In genomic region chr1:204523605-204524215, GRCh38 we compare ENCODE assay signal across 11 cellular contexts.
DNase-seq lines count a peak whose midpoint lies in the region; ATAC-seq and TF ChIP-seq lines count a peak whose summit lies in the region.
"Had no signal": no experiment of that assay in that cellular context is flagged by ENCODE, and none has a peak within 500 bp of the region (broad histone marks: within the 10 kb centered on the region; RNA-seq: fewer than 3 reads in every experiment).

No MANE protein-coding gene starts in this region.

- DNase-seq in activated naive CD4-positive, alpha-beta T cell treated with anti-CD3 and anti-CD28 coated beads, Interleukin-2, amount 10 ng/mL, durations not matched to agents 7 days and 5 days, result no peak
- no peak for DNase-seq in activated naive CD4-positive, alpha-beta T cell (lab: John Stamatoyannopoulos, UW)
- DNase-seq in RKO (ENCODE audit: low spot score) (peak; percentile 83), epithelial cell of esophagus (ENCODE audit: low read depth) (peak; percentile 79), HAP-1 (ENCODE audit: low spot score in 2 of 2) (no peak), NCI-H2171 treated with DMSO at 0.1 percent for 48 hours (lab: John Stamatoyannopoulos, UW) (no peak)
- no peak for DNase-seq in stimulated activated naive B cell treated with anti-CD40 and anti-IgM and Interleukin-4, amounts not matched to agents 10 μg/mL and 1 μg/mL and 100 μg/mL, for 72 hours
- DNase-seq: effector memory CD8-positive, alpha-beta T cell; NCI-H2227 treated with DMSO at 0.1 percent for 48 hours had no signal

- H3K4me3 Mint-ChIP-seq in activated naive CD4-positive, alpha-beta T cell treated with anti-CD3 and anti-CD28 coated beads, Interleukin-2, amount 10 ng/mL, durations not matched to agents 7 days and 5 days, result no peak overlapping the region
- peak overlapping the region; percentile 58 to 60 for H3K4me3 Mint-ChIP-seq in stimulated activated naive B cell treated with anti-CD40 and anti-IgM and Interleukin-4, amounts not matched to agents 10 μg/mL and 1 μg/mL and 100 μg/mL, for 72 hours

- H3K27me3 Mint-ChIP-seq in activated naive CD4-positive, alpha-beta T cell treated with anti-CD3 and anti-CD28 coated beads, Interleukin-2, amount 10 ng/mL, durations not matched to agents 7 days and 5 days, result no peaks in the 10 kb centered on the region
- H3K27me3 Mint-ChIP-seq in stimulated activated naive B cell treated with anti-CD40 and anti-IgM and Interleukin-4, amounts not matched to agents 10 μg/mL and 1 μg/mL and 100 μg/mL, for 72 hours, result no peaks in the 10 kb centered on the region
- H3K27me3 Mint-ChIP-seq: effector memory CD8-positive, alpha-beta T cell had no signal

- in situ Hi-C loops in HAP-1 (cut with MboI; ENCODE audit: low sequenced_read_pairs), result loop anchor here (25.0 kb wide), 2 partner anchors 361 to 661 kb away; partner anchors contain the start of genes ETNK2, REN and SNRPE

- H3K4me3 ChIP-seq in epithelial cell of esophagus (ENCODE audit: low read length), result no peak overlapping the region
- H3K4me3 ChIP-seq in HAP-1, result no peak overlapping the region

- H3K27ac Mint-ChIP-seq in activated naive CD4-positive, alpha-beta T cell treated with anti-CD3 and anti-CD28 coated beads, Interleukin-2, amount 10 ng/mL, durations not matched to agents 7 days and 5 days, result peak overlapping the region; percentile 57
- H3K27ac Mint-ChIP-seq in stimulated activated naive B cell treated with anti-CD40 and anti-IgM and Interleukin-4, amounts not matched to agents 10 μg/mL and 1 μg/mL and 100 μg/mL, for 72 hours, result peak overlapping the region; percentile 84

- ATAC-seq in stimulated activated naive B cell treated with anti-CD40 and anti-IgM and Interleukin-4, amounts not matched to agents 10 μg/mL and 1 μg/mL and 100 μg/mL, for 72 hours (replicated peaks), result peak; percentile 15 to 21
- ATAC-seq in GM19324 (IDR thresholded peaks at IDR 0.05; ENCODE audit: low FRiP score, unreplicated experiment), result no peak
- ATAC-seq: effector memory CD8-positive, alpha-beta T cell had no signal

- H3K27me3 ChIP-seq in HAP-1 (ENCODE audit: low read depth), result no peaks in the 10 kb centered on the region

- H3K9me3 ChIP-seq in HAP-1, result peaks cover 4% of the 10 kb centered on the region; the same call in 1 of the 2 replicates

- H3K36me3 ChIP-seq in HAP-1 (replicated peaks), result peaks cover 48% of the 10 kb centered on the region

- peaks cover 59% of the 10 kb centered on the region for H3K4me1 Mint-ChIP-seq in activated naive CD4-positive, alpha-beta T cell treated with anti-CD3 and anti-CD28 coated beads, Interleukin-2, amount 10 ng/mL, durations not matched to agents 7 days and 5 days
- peaks cover 33 to 57% of the 10 kb centered on the region in 2 donors for H3K4me1 Mint-ChIP-seq in stimulated activated naive B cell treated with anti-CD40 and anti-IgM and Interleukin-4, amounts not matched to agents 10 μg/mL and 1 μg/mL and 100 μg/mL, for 72 hours

- H3K4me1 ChIP-seq in HAP-1, result peaks cover 10% of the 10 kb centered on the region
- H3K4me1 ChIP-seq: parathyroid adenoma had no signal

- no peak for TF ChIP-seq CTCF in epithelial cell of esophagus (IDR thresholded peaks at IDR 0.05; ENCODE audit: insufficient read depth, low read depth, low read length, missing control alignments)

- H3K9me3 Mint-ChIP-seq in activated naive CD4-positive, alpha-beta T cell treated with anti-CD3 and anti-CD28 coated beads, Interleukin-2, amount 10 ng/mL, durations not matched to agents 7 days and 5 days, result peaks cover 14% of the 10 kb centered on the region
- peaks cover 7 to 9% of the 10 kb centered on the region in 2 donors for H3K9me3 Mint-ChIP-seq in stimulated activated naive B cell treated with anti-CD40 and anti-IgM and Interleukin-4, amounts not matched to agents 10 μg/mL and 1 μg/mL and 100 μg/mL, for 72 hours
- H3K9me3 Mint-ChIP-seq: effector memory CD8-positive, alpha-beta T cell had no signal

- H3K36me3 Mint-ChIP-seq in activated naive CD4-positive, alpha-beta T cell treated with anti-CD3 and anti-CD28 coated beads, Interleukin-2, amount 10 ng/mL, durations not matched to agents 7 days and 5 days, result peaks cover 63% of the 10 kb centered on the region
- H3K36me3 Mint-ChIP-seq in stimulated activated naive B cell treated with anti-CD40 and anti-IgM and Interleukin-4, amounts not matched to agents 10 μg/mL and 1 μg/mL and 100 μg/mL, for 72 hours, result peaks cover 58 to 67% of the 10 kb centered on the region in 2 donors

- CTCF ChIA-PET in activated naive CD4-positive, alpha-beta T cell treated with anti-CD3 and anti-CD28 coated beads, Interleukin-2, amount 10 ng/mL, durations not matched to agents 7 days and 5 days (lab: Charles Lee), result interaction anchor here (1.4 kb wide), 1 partner anchor 283 kb away, joined by 3 read pairs; no protein-coding TSS in a partner anchor

Comparison
In these comparisons a context has a peak if more than half of its experiments do, and no peak if none do; other contexts are left out.
1. DNase-seq: peak in RKO (single experiment) and epithelial cell of esophagus (single experiment); none in activated naive CD4-positive, alpha-beta T cell treated with anti-CD3 and anti-CD28 coated beads, Interleukin-2, amount 10 ng/mL, durations not matched to agents 7 days and 5 days (single experiment), activated naive CD4-positive, alpha-beta T cell (0 of 4), stimulated activated naive B cell treated with anti-CD40 and anti-IgM and Interleukin-4, amounts not matched to agents 10 μg/mL and 1 μg/mL and 100 μg/mL, for 72 hours (single experiment), HAP-1 (0 of 2) and NCI-H2171 treated with DMSO at 0.1 percent for 48 hours (single experiment).